In genomic region chr12:120508537-120508936, GRCh38 we compare ENCODE assay signal across 21 cellular contexts. TPM values are rescaled to one million over a fixed set of nuclear protein-coding genes. Genes with fewer than 3 reads are reported as not detected.
DNase-seq lines count a peak whose midpoint lies in the region; ATAC-seq, FAIRE-seq and TF ChIP-seq lines count a peak whose summit lies in the region.
"Had no signal": no experiment of that assay in that cellular context is flagged by ENCODE, and none has a peak within 500 bp of the region (broad histone marks: within the 10 kb centered on the region; RNA-seq: fewer than 3 reads in every experiment).

No MANE protein-coding gene starts in this region.

- ATAC-seq in HepG2 (no peak), right lobe of liver (no peak), left colon (peak; percentile 92), GM18867 (IDR thresholded peaks at IDR 0.05; ENCODE audit: unreplicated experiment) (no peak), left cardiac atrium (no peak)

- H3K27me3 Mint-ChIP-seq in neural crest cell (ENCODE audit: low read depth) = no peaks in the 10 kb centered on the region
- H3K27me3 Mint-ChIP-seq: CD4-positive, alpha-beta memory T cell had no signal

- H3K4me1 ChIP-seq in HepG2 (ENCODE audit: insufficient read depth, low read length) = peaks cover 8% of the 10 kb centered on the region
- no peaks in the 10 kb centered on the region for H3K4me1 ChIP-seq in right lobe of liver

- DNase-seq in HepG2 (ENCODE audit: low spot score) (no peak), right lobe of liver (no peak), left colon (no peak), neural crest cell (ENCODE audit: low read depth, low spot score) (no peak), left cardiac atrium (no peak), HK-2 (ENCODE audit: unreplicated experiment) (no peak)
- DNase-seq: C1 segment of cervical spinal cord; Calu3; CD4-positive, alpha-beta memory T cell; COR-L47; DMS53; DMS79 treated with DMSO at 0.1 percent for 48 hours; GF-D8; GM23248; H7; HCEC 1CT had no signal

- 85% methylated on average over 8 of the region's 8 CpGs for WGBS in HepG2 (ENCODE audit: low lambda C conversion rate)
- 80% methylated on average over 3 of the region's 8 CpGs for WGBS in right lobe of liver (ENCODE audit: insufficient coverage, low coverage, low lambda C conversion rate, missing lambda C conversion rate)

- H3K27me3 ChIP-seq in HepG2 (ENCODE audit: control insufficient read depth in 1 of 2, insufficient read depth in 2 of 2, low read length in 2 of 2) (no peaks in the 10 kb centered on the region), right lobe of liver (no peaks in the 10 kb centered on the region)

- H3K4me3 ChIP-seq in HepG2 (replicated peaks in 1 of 3; ENCODE audit: insufficient read depth in 1 of 3, low read depth in 2 of 3, low read length in 3 of 3) (no peak overlapping the region), right lobe of liver (no peak overlapping the region)
- H3K4me3 ChIP-seq: GM23248 had no signal

- H2AFZ ChIP-seq in HepG2 (ENCODE audit: low read length) = no peak overlapping the region
- H2AFZ ChIP-seq: GM23248 had no signal

- H3K9me3 ChIP-seq in HepG2 (ENCODE audit: low read length) (no peaks in the 10 kb centered on the region), right lobe of liver (no peaks in the 10 kb centered on the region)

- TF ChIP-seq RAD21 in HepG2 (CRISPR knock-in tag; IDR thresholded peaks at IDR 0.05) = no peak

- no peaks in the 10 kb centered on the region for H3K4me1 Mint-ChIP-seq in neural crest cell
- H3K4me1 Mint-ChIP-seq: CD4-positive, alpha-beta memory T cell had no signal

- H3K36me3 ChIP-seq in HepG2 (replicated peaks in 1 of 2; ENCODE audit: control insufficient read depth in 1 of 2, insufficient read depth in 2 of 2, low read length in 2 of 2) = peaks cover 3 to 24% of the 10 kb centered on the region in 2 experiments; a peak in 3 of 5 replicates
- peaks cover 0 to 64% (median 9%) of the 10 kb centered on the region in 4 donors for H3K36me3 ChIP-seq in right lobe of liver

- TF ChIP-seq POLR2A in HepG2 (IDR thresholded peaks at IDR 0.05; ENCODE audit: insufficient read depth in 1 of 2, low read depth in 2 of 2, low read length in 2 of 2) (no peak), right lobe of liver (IDR thresholded peaks at IDR 0.05) (no peak)

- TF ChIP-seq CTCF in HepG2 (CRISPR knock-in tag; IDR thresholded peaks at IDR 0.05) (no peak), right lobe of liver (IDR thresholded peaks at IDR 0.05) (no peak), neural crest cell (conservative IDR thresholded peaks at IDR 0.05) (no peak)

- no peaks in the 10 kb centered on the region for H3K79me2 ChIP-seq in HepG2 (ENCODE audit: insufficient read depth, low read length)

- H3K27ac ChIP-seq in HepG2 (ENCODE audit: extremely low read length, insufficient read depth, low read length) (no peak overlapping the region), right lobe of liver (no peak overlapping the region)
- H3K27ac ChIP-seq: GM23248 had no signal

- POLR2A ChIA-PET in HepG2 (lab: Yijun Ruan, JAX) = interaction anchor here (1.1 to 1.2 kb wide), 2 partner anchors 10 to 187 kb away, joined by 3 to 4 read pairs; no protein-coding TSS in a partner anchor

- H4K20me1 ChIP-seq in HepG2 (ENCODE audit: insufficient read depth, low read length) = no peaks in the 10 kb centered on the region

- no peaks in the 10 kb centered on the region for H3K9me3 Mint-ChIP-seq in neural crest cell
- H3K9me3 Mint-ChIP-seq: CD4-positive, alpha-beta memory T cell had no signal

- H3K4me3 Mint-ChIP-seq in neural crest cell = no peak overlapping the region
- H3K4me3 Mint-ChIP-seq: CD4-positive, alpha-beta memory T cell had no signal

- intact Hi-C loops in HepG2 (cut with micrococcal nuclease; ENCODE audit: unreplicated experiment) = no loop called here
- intact Hi-C loops in right lobe of liver (cut with DNase I) = no loop called here
- intact Hi-C loops in left colon (cut with DNase I, micrococcal nuclease) = no loop called here
- intact Hi-C loops in left cardiac atrium (cut with DNase I) = no loop called here

- no TSS peak for BruUV-seq in HepG2 (replicated peaks; lab: Mats Ljungman, UMichigan)

- no peak for FAIRE-seq in HepG2 (lab: Jason Lieb, UNC)
- FAIRE-seq: GM12891, GM18507, GM19239, H1 had no signal

- TF ChIP-seq EP300 in HepG2 (IDR thresholded peaks at IDR 0.05; ENCODE audit: low read depth in 2 of 2, low read length in 2 of 2) = no peak
- TF ChIP-seq EP300 in HepG2 (CRISPR knock-in tag; IDR thresholded peaks at IDR 0.05; ENCODE audit: borderline replicate concordance) = no peak

- H3K9ac ChIP-seq in HepG2 (ENCODE audit: insufficient read depth, low read depth, low read length) = no peak overlapping the region
- H3K9ac ChIP-seq: GM23248 had no signal

- in situ Hi-C loops in HepG2 (cut with HindIII; ENCODE audit: extremely low pct_ligation_motif_present, low pct_unique_long_range_greater_than_20kb) = no loop called here

- H3K27ac Mint-ChIP-seq in neural crest cell (ENCODE audit: unreplicated experiment) = peak overlapping the region; percentile 14

- no peak overlapping the region for H3K4me2 ChIP-seq in HepG2 (ENCODE audit: low read depth, low read length)

- CTCF ChIA-PET in HepG2 (lab: Yijun Ruan, JAX; ENCODE audit: low intra/inter-chr PET ratio, low total read pairs) = no interaction called here

- peaks cover 13% of the 10 kb centered on the region for H3K36me3 Mint-ChIP-seq in neural crest cell (ENCODE audit: low read depth)

RNA-seq across cellular contexts. Expression of gene DYNLL1, which starts 12.6 kb away (rescaled TPM):
- total RNA-seq in HepG2 (2016; rRNA removed; fragmentation: Illumina TruSeq; extraction: Trizol) (271 and 403 TPM in 2 replicates), right lobe of liver (100 to 1,000 TPM in 5 of 6 experiments, 10 to 100 TPM in 1; 85.0 to 189 (median 164) TPM), left colon (100 to 1,000 TPM; 338 to 371 TPM), neural crest cell (375 and 382 TPM in 2 replicates), left cardiac atrium (100 to 1,000 TPM; 156 to 237 TPM)
- total RNA-seq in HepG2 (2016; cell fraction: cytosol; rRNA removed; fragmentation: Illumina TruSeq; extraction: Trizol; ENCODE audit: low read depth) = 125 and 176 TPM in 2 replicates
- total RNA-seq in HepG2 (2016; cell fraction: insoluble cytoplasmic fraction; rRNA removed; fragmentation: Illumina TruSeq; extraction: Trizol) = 277 and 420 TPM in 2 replicates
- 174 and 230 TPM in 2 replicates for total RNA-seq in HepG2 (2016; cell fraction: membrane; rRNA removed; fragmentation: Illumina TruSeq; extraction: Trizol)
- 119 and 123 TPM in 2 replicates for total RNA-seq in HepG2 (2016; cell fraction: nucleus; rRNA removed; fragmentation: Illumina TruSeq; extraction: Trizol)
- 294 and 318 TPM in 2 replicates for polyA plus RNA-seq in HepG2 (2011; rRNA removed)
- 305 and 402 TPM in 2 replicates for polyA plus RNA-seq in HepG2 (2011; cell fraction: cytosol; rRNA removed)
- 130 and 152 TPM in 2 replicates for polyA plus RNA-seq in HepG2 (2011; cell fraction: nucleus; rRNA removed)
- 350 and 505 TPM in 2 replicates for polyA plus RNA-seq in HepG2 (2012)
- polyA plus RNA-seq in HepG2 (2016; cell fraction: cytosol; fragmentation: Illumina TruSeq; extraction: Trizol; ENCODE audit: low read depth) = 240 and 370 TPM in 2 replicates
- polyA plus RNA-seq in HepG2 (2016; cell fraction: insoluble cytoplasmic fraction; fragmentation: Illumina TruSeq; extraction: Trizol; ENCODE audit: low read depth) = 862 and 951 TPM in 2 replicates
- polyA plus RNA-seq in HepG2 (2016; cell fraction: membrane; fragmentation: Illumina TruSeq; extraction: Trizol; ENCODE audit: low read depth) = 322 and 411 TPM in 2 replicates
- 362 and 385 TPM in 2 replicates for polyA plus RNA-seq in HepG2 (2016; cell fraction: nucleus; fragmentation: Illumina TruSeq; extraction: Trizol; ENCODE audit: insufficient read depth, low read depth)
- polyA minus RNA-seq in HepG2 (2011; rRNA and poly(A)+ RNA removed; ENCODE audit: low replicate concordance) = 59.5 and 114 TPM in 2 replicates
- polyA minus RNA-seq in HepG2 (2011; cell fraction: cytosol; rRNA and poly(A)+ RNA removed) = 80.5 and 87.3 TPM in 2 replicates
- polyA minus RNA-seq in HepG2 (2011; cell fraction: nucleus; rRNA and poly(A)+ RNA removed) = 57.0 and 67.4 TPM in 2 replicates

RNA-seq across cellular contexts. Expression of gene COQ5, which starts 20.4 kb away (rescaled TPM):
- total RNA-seq in HepG2 (2016; rRNA removed; fragmentation: Illumina TruSeq; extraction: Trizol) (41.5 and 59.8 TPM in 2 replicates), right lobe of liver (10 to 100 TPM; 21.6 to 37.9 (median 31.0) TPM), left colon (10 to 100 TPM; 31.2 to 35.1 TPM), neural crest cell (38.5 and 39.0 TPM in 2 replicates), left cardiac atrium (10 to 100 TPM; 28.6 to 29.3 TPM)
- total RNA-seq in HepG2 (2016; cell fraction: cytosol; rRNA removed; fragmentation: Illumina TruSeq; extraction: Trizol; ENCODE audit: low read depth) = 8.7 and 10.8 TPM in 2 replicates
- 43.6 and 64.0 TPM in 2 replicates for total RNA-seq in HepG2 (2016; cell fraction: insoluble cytoplasmic fraction; rRNA removed; fragmentation: Illumina TruSeq; extraction: Trizol)
- 18.6 and 20.4 TPM in 2 replicates for total RNA-seq in HepG2 (2016; cell fraction: membrane; rRNA removed; fragmentation: Illumina TruSeq; extraction: Trizol)
- 16.9 and 17.7 TPM in 2 replicates for total RNA-seq in HepG2 (2016; cell fraction: nucleus; rRNA removed; fragmentation: Illumina TruSeq; extraction: Trizol)
- polyA plus RNA-seq in HepG2 (2011; rRNA removed) = 27.6 and 36.4 TPM in 2 replicates
- 21.5 and 30.8 TPM in 2 replicates for polyA plus RNA-seq in HepG2 (2011; cell fraction: cytosol; rRNA removed)
- 7.0 and 10.9 TPM in 2 replicates for polyA plus RNA-seq in HepG2 (2011; cell fraction: nucleus; rRNA removed)
- polyA plus RNA-seq in HepG2 (2012) = 30.7 and 41.3 TPM in 2 replicates
- 6.7 and 7.2 TPM in 2 replicates for polyA plus RNA-seq in HepG2 (2016; cell fraction: cytosol; fragmentation: Illumina TruSeq; extraction: Trizol; ENCODE audit: low read depth)
- 48.1 and 57.1 TPM in 2 replicates for polyA plus RNA-seq in HepG2 (2016; cell fraction: insoluble cytoplasmic fraction; fragmentation: Illumina TruSeq; extraction: Trizol; ENCODE audit: low read depth)
- polyA plus RNA-seq in HepG2 (2016; cell fraction: membrane; fragmentation: Illumina TruSeq; extraction: Trizol; ENCODE audit: low read depth) = 13.5 and 13.8 TPM in 2 replicates
- polyA plus RNA-seq in HepG2 (2016; cell fraction: nucleus; fragmentation: Illumina TruSeq; extraction: Trizol; ENCODE audit: insufficient read depth, low read depth) = 23.9 and 28.2 TPM in 2 replicates
- polyA minus RNA-seq in HepG2 (2011; rRNA and poly(A)+ RNA removed; ENCODE audit: low replicate concordance) = 13.5 and 14.6 TPM in 2 replicates
- polyA minus RNA-seq in HepG2 (2011; cell fraction: cytosol; rRNA and poly(A)+ RNA removed) = 11.5 and 13.0 TPM in 2 replicates
- polyA minus RNA-seq in HepG2 (2011; cell fraction: nucleus; rRNA and poly(A)+ RNA removed) = 17.9 and 19.7 TPM in 2 replicates

RNA-seq across cellular contexts. Expression of gene RNF10, which starts 25.6 kb away (rescaled TPM):
- 62.5 and 86.7 TPM in 2 replicates for total RNA-seq in HepG2 (2016; rRNA removed; fragmentation: Illumina TruSeq; extraction: Trizol)
- 36.2 and 39.7 TPM in 2 replicates for total RNA-seq in HepG2 (2016; cell fraction: cytosol; rRNA removed; fragmentation: Illumina TruSeq; extraction: Trizol; ENCODE audit: low read depth)
- total RNA-seq in HepG2 (2016; cell fraction: insoluble cytoplasmic fraction; rRNA removed; fragmentation: Illumina TruSeq; extraction: Trizol) = 66.2 and 77.2 TPM in 2 replicates
- 104 and 107 TPM in 2 replicates for total RNA-seq in HepG2 (2016; cell fraction: membrane; rRNA removed; fragmentation: Illumina TruSeq; extraction: Trizol)
- 47.6 and 55.6 TPM in 2 replicates for total RNA-seq in HepG2 (2016; cell fraction: nucleus; rRNA removed; fragmentation: Illumina TruSeq; extraction: Trizol)
- polyA plus RNA-seq in HepG2 (2011; rRNA removed) = 74.5 and 88.0 TPM in 2 replicates
- polyA plus RNA-seq in HepG2 (2011; cell fraction: cytosol; rRNA removed) = 62.6 and 91.2 TPM in 2 replicates
- polyA plus RNA-seq in HepG2 (2011; cell fraction: nucleus; rRNA removed) = 126 and 135 TPM in 2 replicates
- polyA plus RNA-seq in HepG2 (2012) = 103 and 107 TPM in 2 replicates
- polyA plus RNA-seq in HepG2 (2016; cell fraction: cytosol; fragmentation: Illumina TruSeq; extraction: Trizol; ENCODE audit: low read depth) = 32.5 and 32.6 TPM in 2 replicates
- 103 and 119 TPM in 2 replicates for polyA plus RNA-seq in HepG2 (2016; cell fraction: insoluble cytoplasmic fraction; fragmentation: Illumina TruSeq; extraction: Trizol; ENCODE audit: low read depth)
- polyA plus RNA-seq in HepG2 (2016; cell fraction: membrane; fragmentation: Illumina TruSeq; extraction: Trizol; ENCODE audit: low read depth) = 97.5 and 104 TPM in 2 replicates
- polyA plus RNA-seq in HepG2 (2016; cell fraction: nucleus; fragmentation: Illumina TruSeq; extraction: Trizol; ENCODE audit: insufficient read depth, low read depth) = 115 and 120 TPM in 2 replicates
- 124 and 137 TPM in 2 replicates for polyA minus RNA-seq in HepG2 (2011; rRNA and poly(A)+ RNA removed; ENCODE audit: low replicate concordance)
- polyA minus RNA-seq in HepG2 (2011; cell fraction: cytosol; rRNA and poly(A)+ RNA removed) = 65.4 and 101 TPM in 2 replicates
- polyA minus RNA-seq in HepG2 (2011; cell fraction: nucleus; rRNA and poly(A)+ RNA removed) = 93.5 and 100 TPM in 2 replicates
- 100 to 1,000 TPM in 2 of 6 experiments, 10 to 100 TPM in 4; 70.8 to 111 (median 90.2) TPM for total RNA-seq in right lobe of liver
- total RNA-seq in left colon = 100 to 1,000 TPM; 211 to 223 TPM
- total RNA-seq in neural crest cell = 134 and 149 TPM in 2 replicates
- 100 to 1,000 TPM; 225 to 240 TPM for total RNA-seq in left cardiac atrium

RNA-seq across cellular contexts. Expression of gene SRSF9, which starts 39.0 kb away (rescaled TPM):
- 144 and 153 TPM in 2 replicates for total RNA-seq in HepG2 (2016; rRNA removed; fragmentation: Illumina TruSeq; extraction: Trizol)
- total RNA-seq in HepG2 (2016; cell fraction: cytosol; rRNA removed; fragmentation: Illumina TruSeq; extraction: Trizol; ENCODE audit: low read depth) = 79.8 and 92.3 TPM in 2 replicates
- 147 and 151 TPM in 2 replicates for total RNA-seq in HepG2 (2016; cell fraction: insoluble cytoplasmic fraction; rRNA removed; fragmentation: Illumina TruSeq; extraction: Trizol)
- total RNA-seq in HepG2 (2016; cell fraction: membrane; rRNA removed; fragmentation: Illumina TruSeq; extraction: Trizol) = 156 and 174 TPM in 2 replicates
- 91.6 and 93.3 TPM in 2 replicates for total RNA-seq in HepG2 (2016; cell fraction: nucleus; rRNA removed; fragmentation: Illumina TruSeq; extraction: Trizol)
- polyA plus RNA-seq in HepG2 (2011; rRNA removed) = 96.2 and 125 TPM in 2 replicates
- 104 and 110 TPM in 2 replicates for polyA plus RNA-seq in HepG2 (2011; cell fraction: cytosol; rRNA removed)
- 63.8 and 77.8 TPM in 2 replicates for polyA plus RNA-seq in HepG2 (2011; cell fraction: nucleus; rRNA removed)
- 107 and 137 TPM in 2 replicates for polyA plus RNA-seq in HepG2 (2012)
- 105 and 142 TPM in 2 replicates for polyA plus RNA-seq in HepG2 (2016; cell fraction: cytosol; fragmentation: Illumina TruSeq; extraction: Trizol; ENCODE audit: low read depth)
- polyA plus RNA-seq in HepG2 (2016; cell fraction: insoluble cytoplasmic fraction; fragmentation: Illumina TruSeq; extraction: Trizol; ENCODE audit: low read depth) = 249 and 255 TPM in 2 replicates
- 171 and 200 TPM in 2 replicates for polyA plus RNA-seq in HepG2 (2016; cell fraction: membrane; fragmentation: Illumina TruSeq; extraction: Trizol; ENCODE audit: low read depth)
- 188 and 193 TPM in 2 replicates for polyA plus RNA-seq in HepG2 (2016; cell fraction: nucleus; fragmentation: Illumina TruSeq; extraction: Trizol; ENCODE audit: insufficient read depth, low read depth)
- 43.3 and 56.5 TPM in 2 replicates for polyA minus RNA-seq in HepG2 (2011; rRNA and poly(A)+ RNA removed; ENCODE audit: low replicate concordance)
- 67.3 and 72.5 TPM in 2 replicates for polyA minus RNA-seq in HepG2 (2011; cell fraction: cytosol; rRNA and poly(A)+ RNA removed)
- 74.4 and 78.4 TPM in 2 replicates for polyA minus RNA-seq in HepG2 (2011; cell fraction: nucleus; rRNA and poly(A)+ RNA removed)
- 10 to 100 TPM; 36.4 to 63.3 (median 60.2) TPM for total RNA-seq in right lobe of liver
- total RNA-seq in left colon = 100 to 1,000 TPM; 135 to 143 TPM
- total RNA-seq in neural crest cell = 350 and 361 TPM in 2 replicates
- total RNA-seq in left cardiac atrium = 10 to 100 TPM; 50.4 to 68.6 TPM
